1 cellular context compared by ENCODE assay signal in the genomic region with DNA sequence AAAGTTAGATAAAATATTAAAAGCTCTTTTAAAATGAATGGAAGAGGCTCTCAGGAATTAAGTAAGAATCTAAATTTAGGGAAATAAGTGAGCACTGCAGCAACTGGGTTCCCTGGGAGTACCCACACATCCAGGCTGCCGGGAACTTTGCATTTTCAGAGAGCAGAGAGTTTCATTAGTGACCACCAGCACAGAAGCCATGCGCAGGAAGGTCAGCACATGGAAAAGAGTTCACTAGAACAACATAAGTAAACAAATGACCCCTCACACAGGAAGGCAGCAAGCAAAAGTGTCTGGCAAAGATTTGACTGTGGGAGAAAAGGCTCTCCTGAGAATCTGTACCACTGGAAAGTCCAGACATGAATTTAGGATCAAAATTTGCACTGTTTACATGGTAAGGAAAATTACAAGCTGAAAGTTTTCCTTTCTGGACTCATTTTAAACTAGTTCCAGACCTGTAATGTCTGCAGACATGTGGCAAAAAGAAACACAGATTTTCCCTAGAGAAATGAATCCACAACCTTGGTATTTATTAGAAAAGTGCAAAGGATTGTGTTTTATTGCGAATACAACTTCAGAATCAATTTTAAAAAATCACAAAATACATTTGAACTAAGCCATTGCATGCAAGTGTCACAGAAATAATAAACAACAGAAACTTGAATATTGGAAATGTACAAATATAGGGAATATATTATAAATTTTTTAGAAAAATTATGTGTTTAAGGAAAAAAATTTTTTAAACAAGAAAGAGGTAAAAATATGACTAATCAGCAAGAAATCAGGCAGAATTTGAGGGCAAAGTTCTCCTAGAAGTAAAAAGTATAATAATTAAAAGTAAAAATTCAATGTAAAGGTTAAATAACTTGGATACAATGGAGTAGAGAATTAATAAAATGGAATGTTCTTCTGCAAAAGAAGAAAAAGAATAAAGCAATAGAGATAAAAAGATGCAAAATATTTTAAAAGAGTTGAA.
TF ChIP-seq lines count a peak whose summit lies in the region.

No MANE protein-coding gene starts in this region.

TF ChIP-seq in HCT116, 20 proteins besides CTCF, POLR2A, EP300 and RAD21 (continued from another document):
- TF ChIP-seq, protein P1, sequence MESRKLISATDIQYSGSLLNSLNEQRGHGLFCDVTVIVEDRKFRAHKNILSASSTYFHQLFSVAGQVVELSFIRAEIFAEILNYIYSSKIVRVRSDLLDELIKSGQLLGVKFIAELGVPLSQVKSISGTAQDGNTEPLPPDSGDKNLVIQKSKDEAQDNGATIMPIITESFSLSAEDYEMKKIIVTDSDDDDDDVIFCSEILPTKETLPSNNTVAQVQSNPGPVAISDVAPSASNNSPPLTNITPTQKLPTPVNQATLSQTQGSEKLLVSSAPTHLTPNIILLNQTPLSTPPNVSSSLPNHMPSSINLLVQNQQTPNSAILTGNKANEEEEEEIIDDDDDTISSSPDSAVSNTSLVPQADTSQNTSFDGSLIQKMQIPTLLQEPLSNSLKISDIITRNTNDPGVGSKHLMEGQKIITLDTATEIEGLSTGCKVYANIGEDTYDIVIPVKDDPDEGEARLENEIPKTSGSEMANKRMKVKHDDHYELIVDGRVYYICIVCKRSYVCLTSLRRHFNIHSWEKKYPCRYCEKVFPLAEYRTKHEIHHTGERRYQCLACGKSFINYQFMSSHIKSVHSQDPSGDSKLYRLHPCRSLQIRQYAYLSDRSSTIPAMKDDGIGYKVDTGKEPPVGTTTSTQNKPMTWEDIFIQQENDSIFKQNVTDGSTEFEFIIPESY (IDR thresholded peaks at IDR 0.05; ENCODE audit: extremely low read depth, insufficient replicate concordance, low read length) = no peak
- TF ChIP-seq ZNF274 (IDR thresholded peaks at IDR 0.05; ENCODE audit: low read depth, low read length) (no peak), JUND (IDR thresholded peaks at IDR 0.05) (no peak), CBX3 (IDR thresholded peaks at IDR 0.05; ENCODE audit: low read depth) (no peak), POLR2AphosphoS5 (IDR thresholded peaks at IDR 0.05; ENCODE audit: low read depth, low read length) (no peak), EZH2phosphoT487 (IDR thresholded peaks at IDR 0.05; ENCODE audit: borderline replicate concordance) (no peak), YY1 (IDR thresholded peaks at IDR 0.05; ENCODE audit: extremely low read depth, insufficient replicate concordance, low read depth, low read length) (no peak), SIN3A (IDR thresholded peaks at IDR 0.05; ENCODE audit: low read depth) (no peak), TCF7L2 (IDR thresholded peaks at IDR 0.05; ENCODE audit: borderline replicate concordance, extremely low read depth, insufficient read depth, insufficient read length) (no peak), SP1 (IDR thresholded peaks at IDR 0.05; ENCODE audit: low read depth) (no peak), CEBPB (IDR thresholded peaks at IDR 0.05; ENCODE audit: low read depth) (no peak), EGR1 (IDR thresholded peaks at IDR 0.05; ENCODE audit: low read depth) (no peak), MAX (IDR thresholded peaks at IDR 0.05) (no peak)
- TF ChIP-seq, protein P2, sequence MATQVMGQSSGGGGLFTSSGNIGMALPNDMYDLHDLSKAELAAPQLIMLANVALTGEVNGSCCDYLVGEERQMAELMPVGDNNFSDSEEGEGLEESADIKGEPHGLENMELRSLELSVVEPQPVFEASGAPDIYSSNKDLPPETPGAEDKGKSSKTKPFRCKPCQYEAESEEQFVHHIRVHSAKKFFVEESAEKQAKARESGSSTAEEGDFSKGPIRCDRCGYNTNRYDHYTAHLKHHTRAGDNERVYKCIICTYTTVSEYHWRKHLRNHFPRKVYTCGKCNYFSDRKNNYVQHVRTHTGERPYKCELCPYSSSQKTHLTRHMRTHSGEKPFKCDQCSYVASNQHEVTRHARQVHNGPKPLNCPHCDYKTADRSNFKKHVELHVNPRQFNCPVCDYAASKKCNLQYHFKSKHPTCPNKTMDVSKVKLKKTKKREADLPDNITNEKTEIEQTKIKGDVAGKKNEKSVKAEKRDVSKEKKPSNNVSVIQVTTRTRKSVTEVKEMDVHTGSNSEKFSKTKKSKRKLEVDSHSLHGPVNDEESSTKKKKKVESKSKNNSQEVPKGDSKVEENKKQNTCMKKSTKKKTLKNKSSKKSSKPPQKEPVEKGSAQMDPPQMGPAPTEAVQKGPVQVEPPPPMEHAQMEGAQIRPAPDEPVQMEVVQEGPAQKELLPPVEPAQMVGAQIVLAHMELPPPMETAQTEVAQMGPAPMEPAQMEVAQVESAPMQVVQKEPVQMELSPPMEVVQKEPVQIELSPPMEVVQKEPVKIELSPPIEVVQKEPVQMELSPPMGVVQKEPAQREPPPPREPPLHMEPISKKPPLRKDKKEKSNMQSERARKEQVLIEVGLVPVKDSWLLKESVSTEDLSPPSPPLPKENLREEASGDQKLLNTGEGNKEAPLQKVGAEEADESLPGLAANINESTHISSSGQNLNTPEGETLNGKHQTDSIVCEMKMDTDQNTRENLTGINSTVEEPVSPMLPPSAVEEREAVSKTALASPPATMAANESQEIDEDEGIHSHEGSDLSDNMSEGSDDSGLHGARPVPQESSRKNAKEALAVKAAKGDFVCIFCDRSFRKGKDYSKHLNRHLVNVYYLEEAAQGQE (IDR thresholded peaks at IDR 0.05; ENCODE audit: low read depth) = no peak
